ENCODE assay signal across 20 cellular contexts in genomic region chr7:80036107-80036506, GRCh38.
"Had no signal": no experiment of that assay in that cellular context is flagged by ENCODE, and none has a peak within 500 bp of the region (broad histone marks: within the 10 kb centered on the region; RNA-seq: fewer than 3 reads in every experiment).

No MANE protein-coding gene starts in this region.

- DNase-seq: IMR-90, Karpas-422, KG1, MG63, NCI-H1092, NCI-H1105 treated with DMSO at 0.1 percent for 48 hours, NCI-H1436, NCI-H187, NCI-H2029, NCI-H2227 treated with DMSO at 0.1 percent for 48 hours, NCI-H526 treated with DMSO at 0.1 percent for 48 hours, NCI-H748 treated with DMSO at 0.1 percent for 48 hours, Peyer's patch, Right ventricle myocardium superior, RPMI8226, SIG-M5, T-helper 1 cell had no signal

- H3K27me3 ChIP-seq: MG63, Peyer's patch, SJSA1 had no signal

- ATAC-seq: HepG2 had no signal

- H3K9me3 ChIP-seq: MG63, Peyer's patch, SJSA1 had no signal

- H3K4me1 ChIP-seq: Peyer's patch, SJSA1 had no signal

- H3K27ac ChIP-seq: Peyer's patch, SJSA1, SK-N-MC had no signal

- H3K4me3 ChIP-seq: MG63, Peyer's patch, SJSA1, SK-N-MC had no signal

- FAIRE-seq: HepG2 had no signal

- H3K36me3 ChIP-seq: MG63, Peyer's patch, SJSA1 had no signal
